ENCODE assay signal across 23 cellular contexts in the genomic region with DNA sequence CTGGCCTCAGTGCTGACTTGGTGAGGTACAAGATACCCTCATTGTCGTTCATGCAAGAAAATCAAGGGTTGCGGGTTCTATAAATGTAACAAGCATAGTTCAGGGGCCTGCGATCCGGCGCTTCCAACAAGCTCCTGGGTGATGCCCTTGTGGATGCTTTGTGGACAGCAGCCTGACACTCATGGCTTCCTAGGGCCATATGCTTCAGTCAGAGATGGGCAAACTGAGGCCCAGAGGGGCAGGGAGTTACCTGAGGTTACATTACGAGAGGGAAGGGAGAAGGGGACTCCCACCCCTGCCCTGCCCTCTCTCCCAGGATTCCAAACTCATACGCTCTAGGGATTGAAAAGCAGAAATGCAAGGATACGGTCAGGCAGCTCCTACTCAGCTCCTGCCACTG.
DNase-seq lines count a peak whose midpoint lies in the region; ATAC-seq and TF ChIP-seq lines count a peak whose summit lies in the region.
"Had no signal": no experiment of that assay in that cellular context is flagged by ENCODE, and none has a peak within 500 bp of the region (broad histone marks: within the 10 kb centered on the region; RNA-seq: fewer than 3 reads in every experiment).

No MANE protein-coding gene starts in this region.

- no peaks in the 10 kb centered on the region for H3K9me3 Mint-ChIP-seq in activated CD8-positive, alpha-beta memory T cell treated with anti-CD3 and anti-CD28 coated beads, Interleukin-2, amount 10 ng/mL, durations not matched to agents 7 days and 5 days (ENCODE audit: low read depth)
- H3K9me3 Mint-ChIP-seq in nephron, result no peaks in the 10 kb centered on the region
- H3K9me3 Mint-ChIP-seq in type B pancreatic cell, result no peaks in the 10 kb centered on the region
- H3K9me3 Mint-ChIP-seq: CD8-positive, alpha-beta T cell had no signal

- TF ChIP-seq CTCF in nephron (IDR thresholded peaks at IDR 0.05; ENCODE audit: unreplicated experiment in 3 of 3) (peak in 1 of 3 experiments; percentile 7), prostate gland (IDR thresholded peaks at IDR 0.05) (no peak), GM20000 (IDR thresholded peaks at IDR 0.05; ENCODE audit: extremely low read depth, missing control alignments) (no peak), type B pancreatic cell (conservative IDR thresholded peaks at IDR 0.05) (no peak)

- 90% methylated on average over 8 of the region's 8 CpGs for WGBS in prostate gland

- peak; percentile 42 for DNase-seq in activated CD8-positive, alpha-beta memory T cell treated with anti-CD3 and anti-CD28 coated beads for 24 hours
- no peak for DNase-seq in activated CD8-positive, alpha-beta memory T cell treated with anti-CD3 and anti-CD28 coated beads, Interleukin-2, amount 10 ng/mL, durations not matched to agents 7 days and 5 days
- DNase-seq in prostate gland (ENCODE audit: low spot score) (no peak), GM20000 (ENCODE audit: low spot score) (no peak), type B pancreatic cell (ENCODE audit: extremely low spot score, unreplicated experiment) (no peak)
- no peak for DNase-seq in effector memory CD4-positive, alpha-beta T cell
- DNase-seq: 8988T; C1 segment of cervical spinal cord; CD8-positive, alpha-beta T cell; DND-41; IMR-90; NCI-H1092 treated with DMSO at 0.1 percent for 48 hours; NCI-H1436 treated with DMSO at 0.1 percent for 48 hours; NCI-H1930; NCI-H226; NCI-H524; NCI-H774; NK-92 treated with Interleukin-12 subunit alpha and Interleukin-12 subunit beta, amount 100 ng/mL, for 24 hours; Peyer's patch; SJCRH30 had no signal

- H3K27me3 ChIP-seq in prostate gland (replicated peaks; ENCODE audit: insufficient read depth), result no peaks in the 10 kb centered on the region
- H3K27me3 ChIP-seq in effector memory CD4-positive, alpha-beta T cell (replicated peaks; ENCODE audit: control insufficient read depth, insufficient read depth, low read length, poor library complexity, severe bottlenecking), result no peaks in the 10 kb centered on the region
- H3K27me3 ChIP-seq: Peyer's patch, SJCRH30 had no signal

- no peaks in the 10 kb centered on the region for H3K9me3 ChIP-seq in prostate gland
- no peaks in the 10 kb centered on the region for H3K9me3 ChIP-seq in effector memory CD4-positive, alpha-beta T cell (ENCODE audit: control insufficient read depth, low read length)
- H3K9me3 ChIP-seq: Peyer's patch, SJCRH30 had no signal

- intact Hi-C loops in prostate gland (cut with DNase I), result no loop called here

- no peak overlapping the region for H3K4me3 ChIP-seq in prostate gland
- H3K4me3 ChIP-seq in effector memory CD4-positive, alpha-beta T cell (ENCODE audit: insufficient read depth, low read depth, low read length, poor library complexity, severe bottlenecking), result no peak overlapping the region
- H3K4me3 ChIP-seq: GM12878, Peyer's patch, SJCRH30 had no signal

- no peaks in the 10 kb centered on the region for H3K36me3 Mint-ChIP-seq in activated CD8-positive, alpha-beta memory T cell treated with anti-CD3 and anti-CD28 coated beads, Interleukin-2, amount 10 ng/mL, durations not matched to agents 7 days and 5 days
- no peaks in the 10 kb centered on the region for H3K36me3 Mint-ChIP-seq in nephron (ENCODE audit: low read depth)
- H3K36me3 Mint-ChIP-seq in type B pancreatic cell, result no peaks in the 10 kb centered on the region
- H3K36me3 Mint-ChIP-seq: CD8-positive, alpha-beta T cell had no signal

- peaks cover 5% of the 10 kb centered on the region for H3K4me1 ChIP-seq in prostate gland (replicated peaks)
- H3K4me1 ChIP-seq in effector memory CD4-positive, alpha-beta T cell (ENCODE audit: control insufficient read depth, insufficient read depth, low read length, poor library complexity, severe bottlenecking), result no peaks in the 10 kb centered on the region

- no peaks in the 10 kb centered on the region for H3K27me3 Mint-ChIP-seq in activated CD8-positive, alpha-beta memory T cell treated with anti-CD3 and anti-CD28 coated beads, Interleukin-2, amount 10 ng/mL, durations not matched to agents 7 days and 5 days
- H3K27me3 Mint-ChIP-seq in nephron (ENCODE audit: low read depth) (peaks cover 5% of the 10 kb centered on the region), type B pancreatic cell (no peaks in the 10 kb centered on the region)

- ATAC-seq in activated CD8-positive, alpha-beta memory T cell treated with anti-CD3 and anti-CD28 coated beads, Interleukin-2, amount 10 ng/mL, durations not matched to agents 7 days and 5 days, result no peak
- ATAC-seq: CD8-positive, alpha-beta T cell; GM12878 had no signal

- no peak overlapping the region for H3K4me3 Mint-ChIP-seq in activated CD8-positive, alpha-beta memory T cell treated with anti-CD3 and anti-CD28 coated beads, Interleukin-2, amount 10 ng/mL, durations not matched to agents 7 days and 5 days
- H3K4me3 Mint-ChIP-seq in nephron, result no peak overlapping the region
- no peak overlapping the region for H3K4me3 Mint-ChIP-seq in type B pancreatic cell
- H3K4me3 Mint-ChIP-seq: CD8-positive, alpha-beta T cell had no signal

- TF ChIP-seq POLR2A in prostate gland (IDR thresholded peaks at IDR 0.05), result no peak

- H3K27ac ChIP-seq in prostate gland, result peak overlapping the region; percentile 53 to 66
- H3K27ac ChIP-seq in effector memory CD4-positive, alpha-beta T cell (ENCODE audit: insufficient read depth, low read length, poor library complexity, severe bottlenecking), result no peak overlapping the region
- H3K27ac ChIP-seq: KMS-11, SJCRH30 had no signal

- no peaks in the 10 kb centered on the region for H3K36me3 ChIP-seq in prostate gland
- H3K36me3 ChIP-seq in effector memory CD4-positive, alpha-beta T cell (ENCODE audit: control insufficient read depth, insufficient read depth, low read length), result no peaks in the 10 kb centered on the region
- H3K36me3 ChIP-seq: Peyer's patch, SJCRH30 had no signal

- H3K27ac Mint-ChIP-seq in activated CD8-positive, alpha-beta memory T cell treated with anti-CD3 and anti-CD28 coated beads, Interleukin-2, amount 10 ng/mL, durations not matched to agents 7 days and 5 days, result no peak overlapping the region
- H3K27ac Mint-ChIP-seq in nephron (peak overlapping the region; percentile 82 to 92 (median 90)), type B pancreatic cell (no peak overlapping the region)
- H3K27ac Mint-ChIP-seq: CD8-positive, alpha-beta T cell had no signal

- H3K4me1 Mint-ChIP-seq in activated CD8-positive, alpha-beta memory T cell treated with anti-CD3 and anti-CD28 coated beads, Interleukin-2, amount 10 ng/mL, durations not matched to agents 7 days and 5 days, result no peaks in the 10 kb centered on the region
- peaks cover 69% of the 10 kb centered on the region for H3K4me1 Mint-ChIP-seq in nephron
- peaks cover 60% of the 10 kb centered on the region for H3K4me1 Mint-ChIP-seq in type B pancreatic cell (ENCODE audit: unreplicated experiment)

- CTCF ChIA-PET in activated CD8-positive, alpha-beta memory T cell treated with anti-CD3 and anti-CD28 coated beads, Interleukin-2, amount 10 ng/mL, durations not matched to agents 7 days and 5 days (lab: Charles Lee), result no interaction called here

Comparison
In these comparisons a context has a peak if more than half of its experiments do, and no peak if none do; other contexts are left out.
1. H3K27ac Mint-ChIP-seq: peak in nephron (3 of 3); none in activated CD8-positive, alpha-beta memory T cell treated with anti-CD3 and anti-CD28 coated beads, Interleukin-2, amount 10 ng/mL, durations not matched to agents 7 days and 5 days (single experiment) and type B pancreatic cell (single experiment).